Comparison of ENCODE assay signal across 21 cellular contexts in genomic region chr9:81374881-81375280, GRCh38.
DNase-seq lines count a peak whose midpoint lies in the region; ATAC-seq, FAIRE-seq and TF ChIP-seq lines count a peak whose summit lies in the region.
"Had no signal": no experiment of that assay in that cellular context is flagged by ENCODE, and none has a peak within 500 bp of the region (broad histone marks: within the 10 kb centered on the region; RNA-seq: fewer than 3 reads in every experiment).

No MANE protein-coding gene starts in this region.

- no peaks in the 10 kb centered on the region for H3K27me3 ChIP-seq in right atrium auricular region
- H3K27me3 ChIP-seq: tibial nerve had no signal

- DNase-seq in Right ventricle myocardium inferior (ENCODE audit: missing footprints) (no peak), right atrium auricular region (ENCODE audit: low spot score) (no peak), astrocyte of the hippocampus (ENCODE audit: low read depth, low spot score) (peak; percentile 29), islet precursor cell (peak; percentile 78), GM10266 (ENCODE audit: extremely low spot score) (no peak), Ammon's horn (ENCODE audit: low spot score) (no peak), HTR-8/SVneo (ENCODE audit: insufficient read length, low spot score) (no peak)
- DNase-seq: activated CD8-positive, alpha-beta memory T cell treated with anti-CD3 and anti-CD28 coated beads, Interleukin-2, amount 50 U/mL, for 48 hours; activated gamma-delta T cell; amniotic stem cell; DMS53; NCI-H1048; NCI-H2081 treated with DMSO at 0.1 percent for 48 hours; NCI-H526; stimulated activated naive CD4-positive, alpha-beta T cell treated with Interleukin-2 at 50 U/mL for 16 hours; T-helper 9 cell had no signal

- ATAC-seq in Right ventricle myocardium inferior: peak; percentile 35
- no peak for ATAC-seq in HG03159 (IDR thresholded peaks at IDR 0.05; ENCODE audit: unreplicated experiment)

- H3K9me3 ChIP-seq in right atrium auricular region: no peaks in the 10 kb centered on the region
- H3K9me3 ChIP-seq: tibial nerve had no signal

- H3K4me3 ChIP-seq in right atrium auricular region: no peak overlapping the region
- H3K4me3 ChIP-seq: SK-N-MC, tibial nerve had no signal

- intact Hi-C loops in Right ventricle myocardium inferior (cut with DNase I): loop anchor here (10.0 kb wide), 1 partner anchor 310 kb away; the partner anchor contains the start of gene TLE1

- H3K36me3 ChIP-seq in right atrium auricular region: no peaks in the 10 kb centered on the region
- H3K36me3 ChIP-seq: tibial nerve had no signal

- H3K27ac ChIP-seq in right atrium auricular region: no peak overlapping the region
- H3K27ac ChIP-seq: SK-N-MC, tibial nerve had no signal

- no peak for TF ChIP-seq CTCF in right atrium auricular region (IDR thresholded peaks at IDR 0.05)
- TF ChIP-seq CTCF in GM10266 (IDR thresholded peaks at IDR 0.05; ENCODE audit: control insufficient read depth, insufficient read depth, low read depth, missing control alignments): no peak

- peaks cover 0 to 23% of the 10 kb centered on the region in 2 donors for H3K4me1 ChIP-seq in right atrium auricular region

- no peak for FAIRE-seq in HTR-8/SVneo (lab: Jason Lieb, UNC)
- FAIRE-seq: A204.1, colon had no signal

Comparison
In these comparisons a context has a peak if more than half of its experiments do, and no peak if none do; other contexts are left out.
1. DNase-seq: peak in astrocyte of the hippocampus (single experiment) and islet precursor cell (single experiment); none in Right ventricle myocardium inferior (single experiment), right atrium auricular region (single experiment), GM10266 (single experiment), Ammon's horn (single experiment) and HTR-8/SVneo (single experiment).